Comparison of ENCODE assay signal across 7 cellular contexts in genomic region chr6:24910331-24910849, GRCh38. TPM values are rescaled to one million over a fixed set of nuclear protein-coding genes. Genes with fewer than 3 reads are reported as not detected.
DNase-seq lines count a peak whose midpoint lies in the region; ATAC-seq, FAIRE-seq and TF ChIP-seq lines count a peak whose summit lies in the region.

No MANE protein-coding gene starts in this region.

- peak; percentile 63 for ATAC-seq in GM18868 (IDR thresholded peaks at IDR 0.05; ENCODE audit: unreplicated experiment)
- peak; percentile 61 for ATAC-seq in HG03280 (IDR thresholded peaks at IDR 0.05; ENCODE audit: unreplicated experiment)
- ATAC-seq in pancreas = peak; percentile 28 to 59 (median 41)
- ATAC-seq in HG03571 (IDR thresholded peaks at IDR 0.05; ENCODE audit: unreplicated experiment) = no peak

- no peak overlapping the region for H3K27ac ChIP-seq in pancreas

- H3K4me1 ChIP-seq in pancreas = peaks cover 4 to 9% (median 6%) of the 10 kb centered on the region in 3 donors

- WGBS in pancreas, 2 donors = 2% methylated on average over 29 of the region's 29 CpGs

- intact Hi-C loops in pancreas (cut with DNase I) = no loop called here

- no peaks in the 10 kb centered on the region for H3K36me3 ChIP-seq in pancreas

- FAIRE-seq in pancreas (lab: Jason Lieb, UNC) = no peak

- no peaks in the 10 kb centered on the region for H3K9me3 ChIP-seq in pancreas

- DNase-seq in activated T-cell treated with anti-CD3 and anti-CD28 coated beads for 48 hours (ENCODE audit: low read depth) (peak; percentile 45), germinal center (ENCODE audit: low spot score) (peak; percentile 60), pancreas (peak in 2 of 6 donors; percentile 55 to 63), SKM-1 treated with dmso at 0.1 percent for 144 hours (lab: John Stamatoyannopoulos, UW; ENCODE audit: unreplicated experiment) (no peak)

- peak overlapping the region; percentile 24 to 52 (median 45) for H3K4me3 ChIP-seq in pancreas

- H3K27me3 ChIP-seq in pancreas = peaks cover 0 to 9% (median 0%) of the 10 kb centered on the region in 4 donors

- no peak for TF ChIP-seq CTCF in pancreas (IDR thresholded peaks at IDR 0.05)

RNA-seq across cellular contexts. Expression of gene RIPOR2, which starts 25.4 kb away (rescaled TPM):
- 1 to 10 TPM in 4 of 6 donors, under 1 TPM in 2; 0.28 to 3.7 (median 1.1) TPM for total RNA-seq in pancreas
- polyA plus RNA-seq in pancreas = under 1 TPM; 0.38 to 0.89 TPM
